Comparison of ENCODE assay signal across 21 cellular contexts in the genomic region with DNA sequence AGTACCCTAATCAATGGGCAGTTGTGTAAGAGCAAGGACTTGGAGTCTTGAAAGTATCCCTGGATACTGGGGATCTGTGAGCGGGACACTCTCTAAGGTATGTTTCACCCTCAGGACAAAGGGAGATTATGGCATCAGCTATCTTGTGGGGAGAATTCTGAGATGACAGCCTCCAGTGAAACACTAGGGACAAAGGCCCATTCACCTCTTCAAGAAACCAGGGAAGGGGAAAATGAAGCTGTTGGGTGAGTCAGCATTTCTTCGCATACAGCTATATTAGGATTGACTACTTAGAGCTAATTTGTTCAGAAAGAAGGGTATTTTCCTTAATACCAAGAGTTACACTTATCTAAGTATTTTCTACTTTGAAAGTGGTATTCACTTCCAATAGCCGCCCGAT. TPM values are rescaled to one million over a fixed set of nuclear protein-coding genes. Genes with fewer than 3 reads are reported as not detected.
"Had no signal": no experiment of that assay in that cellular context is flagged by ENCODE, and none has a peak within 500 bp of the region (broad histone marks: within the 10 kb centered on the region; RNA-seq: fewer than 3 reads in every experiment).

No MANE protein-coding gene starts in this region.

- FAIRE-seq: RCC 7860 had no signal

- H3K4me2 ChIP-seq: KMS-11 had no signal

- H3K9ac ChIP-seq: KMS-11 had no signal

- ATAC-seq: SK-N-SH treated with all-trans-retinoic acid at 6 μM for 48 hours had no signal

- H3K27ac ChIP-seq: HL-60, KMS-11, RWPE1 had no signal

- DNase-seq: IMR-90, Kasumi-1, MM.1S, NCI-H1092 treated with DMSO at 0.1 percent for 48 hours, NCI-H1436, NCI-H187, NCI-H2029, NCI-H2081 treated with DMSO at 0.1 percent for 48 hours, NCI-H2171, NCI-H226, NCI-H510A, NCI-H524 treated with DMSO at 0.1 percent for 48 hours, NCI-H69, NCI-H774, SHP77 had no signal

RNA-seq across cellular contexts. Expression of a gene that starts 35.9 kb away (rescaled TPM):
- total RNA-seq: IMR-90, M059J had no signal
- polyA plus RNA-seq: IMR-90 had no signal
